Comparison of ENCODE assay signal across 10 cellular contexts in the genomic region with DNA sequence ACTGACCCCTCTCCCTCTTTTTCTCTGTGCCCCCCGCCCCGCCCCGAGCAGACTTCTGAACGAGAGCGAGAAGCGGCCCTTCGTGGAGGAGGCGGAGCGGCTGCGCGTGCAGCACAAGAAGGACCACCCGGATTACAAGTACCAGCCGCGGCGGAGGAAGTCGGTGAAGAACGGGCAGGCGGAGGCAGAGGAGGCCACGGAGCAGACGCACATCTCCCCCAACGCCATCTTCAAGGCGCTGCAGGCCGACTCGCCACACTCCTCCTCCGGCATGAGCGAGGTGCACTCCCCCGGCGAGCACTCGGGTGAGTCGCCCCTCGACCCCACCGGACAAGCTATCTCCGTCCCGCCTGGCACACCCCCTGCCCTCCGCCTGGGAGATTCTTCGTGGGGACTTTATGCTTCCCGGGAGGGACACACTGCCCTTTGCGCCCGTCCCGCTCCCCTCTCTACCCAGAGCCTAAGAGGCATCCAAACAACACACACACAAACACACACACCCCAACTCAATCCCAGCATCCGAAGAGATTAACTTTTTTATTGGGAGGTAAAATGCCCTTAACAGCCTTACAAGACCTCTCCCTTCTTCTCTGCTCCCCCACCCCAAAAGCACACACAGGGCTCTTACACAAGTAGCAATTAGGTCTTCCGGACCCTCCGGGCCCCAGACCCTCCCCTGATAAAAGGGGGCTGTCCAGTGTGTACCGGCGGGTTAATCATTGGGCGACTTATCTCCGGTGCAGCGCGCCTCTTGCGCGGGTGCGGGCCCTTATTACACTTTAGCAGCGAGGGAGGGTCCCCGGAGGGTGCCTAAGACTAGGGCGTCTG. TPM values are rescaled to one million over a fixed set of nuclear protein-coding genes. Genes with fewer than 3 reads are reported as not detected.
DNase-seq lines count a peak whose midpoint lies in the region; ATAC-seq and TF ChIP-seq lines count a peak whose summit lies in the region.
"Had no signal": no experiment of that assay in that cellular context is flagged by ENCODE, and none has a peak within 500 bp of the region (broad histone marks: within the 10 kb centered on the region; RNA-seq: fewer than 3 reads in every experiment).

No MANE protein-coding gene starts in this region.

- CTCF ChIA-PET in activated CD4-positive, alpha-beta T cell treated with anti-CD3 and anti-CD28 coated beads for 36 hours (lab: Charles Lee), result no interaction called here
- CTCF ChIA-PET in activated B cell treated with CpG ODN at 0.5 μM for 24 hours (lab: Charles Lee), result no interaction called here

- H3K4me1 ChIP-seq in iPS-18a (ENCODE audit: control insufficient read depth, low read depth, low read length) (peaks cover 24% of the 10 kb centered on the region), subcutaneous abdominal adipose tissue (ENCODE audit: control insufficient read depth in 5 of 5, insufficient read depth in 5 of 5, low read length in 5 of 5) (peaks cover 6 to 76% (median 65%) of the 10 kb centered on the region in 5 donors)

- H3K4me3 ChIP-seq in iPS-18a (ENCODE audit: low read length) (peak overlapping the region; percentile 88), subcutaneous abdominal adipose tissue (ENCODE audit: low read depth in 1 of 5, low read length in 5 of 5) (peak overlapping the region; percentile 31 to 79 (median 65))
- H3K4me3 ChIP-seq: BLaER1 treated with 17β-estradiol and CSF1 and Interleukin-3, amounts not matched to agents 10 nM and 100 nM had no signal

- TF ChIP-seq CTCF in activated B cell treated with CpG ODN at 0.5 μM for 24 hours (IDR thresholded peaks at IDR 0.05), result no peak

- H3K36me3 ChIP-seq in iPS-18a (ENCODE audit: control insufficient read depth, low read depth, low read length), result no peaks in the 10 kb centered on the region
- peaks cover 0 to 2% (median 0%) of the 10 kb centered on the region in 5 donors for H3K36me3 ChIP-seq in subcutaneous abdominal adipose tissue (ENCODE audit: control insufficient read depth in 5 of 5, insufficient read depth in 5 of 5, low read length in 5 of 5)
- H3K36me3 ChIP-seq: BLaER1 treated with 17β-estradiol and CSF1 and Interleukin-3, amounts not matched to agents 10 nM and 100 nM had no signal

- intact Hi-C loops in activated CD4-positive, alpha-beta T cell treated with anti-CD3 and anti-CD28 coated beads for 36 hours (cut with DNase I, micrococcal nuclease), result loop anchor here in 1 of 2 experiments (5.0 kb wide), 1 partner anchor 419 kb away; no protein-coding TSS in a partner anchor
- intact Hi-C loops in activated B cell treated with CpG ODN at 0.5 μM for 24 hours (cut with micrococcal nuclease), result no loop called here

- no peak overlapping the region for H3K27ac Mint-ChIP-seq in activated CD4-positive, alpha-beta T cell treated with anti-CD3 and anti-CD28 coated beads for 36 hours
- H3K27ac Mint-ChIP-seq in activated B cell treated with CpG ODN at 0.5 μM for 24 hours, result no peak overlapping the region

- POLR2A ChIA-PET in activated CD4-positive, alpha-beta T cell treated with anti-CD3 and anti-CD28 coated beads for 36 hours (lab: Charles Lee), result no interaction called here
- POLR2A ChIA-PET in activated B cell treated with CpG ODN at 0.5 μM for 24 hours (lab: Charles Lee), result no interaction called here

- peak; percentile 40 for DNase-seq in activated CD4-positive, alpha-beta T cell treated with anti-CD3 and anti-CD28 coated beads for 36 hours
- DNase-seq in activated CD4-positive, alpha-beta T cell treated with anti-CD3 and anti-CD28 coated beads, Interleukin-2, amount 50 U/mL, for 4 hours, result no peak
- DNase-seq in activated B cell treated with CpG ODN at 0.5 μM for 24 hours (no peak), SW480 (ENCODE audit: low spot score) (no peak)

- no peaks in the 10 kb centered on the region for H3K36me3 Mint-ChIP-seq in activated CD4-positive, alpha-beta T cell treated with anti-CD3 and anti-CD28 coated beads for 36 hours (ENCODE audit: low read depth)
- H3K36me3 Mint-ChIP-seq in activated B cell treated with CpG ODN at 0.5 μM for 24 hours (ENCODE audit: low read depth), result no peaks in the 10 kb centered on the region

- H3K27me3 ChIP-seq in iPS-18a (ENCODE audit: control insufficient read depth, insufficient read depth, low read length) (peaks cover 42% of the 10 kb centered on the region), subcutaneous abdominal adipose tissue (ENCODE audit: control insufficient read depth in 5 of 5, insufficient read depth in 4 of 5, low read length in 5 of 5) (peaks cover 7 to 38% (median 17%) of the 10 kb centered on the region in 5 donors)

- peaks cover 7% of the 10 kb centered on the region for H3K4me1 Mint-ChIP-seq in activated CD4-positive, alpha-beta T cell treated with anti-CD3 and anti-CD28 coated beads for 36 hours
- peaks cover 18% of the 10 kb centered on the region for H3K4me1 Mint-ChIP-seq in activated B cell treated with CpG ODN at 0.5 μM for 24 hours

- no peak overlapping the region for H3K27ac ChIP-seq in iPS-18a (ENCODE audit: low read length)
- no peak overlapping the region for H3K27ac ChIP-seq in subcutaneous abdominal adipose tissue (ENCODE audit: low read depth, low read length)
- H3K27ac ChIP-seq: BLaER1 treated with 17β-estradiol and CSF1 and Interleukin-3, amounts not matched to agents 10 nM and 100 nM had no signal

- no peak for ATAC-seq in activated CD4-positive, alpha-beta T cell treated with anti-CD3 and anti-CD28 coated beads for 36 hours
- no peak for ATAC-seq in activated B cell treated with CpG ODN at 0.5 μM for 24 hours (ENCODE audit: low read depth)
- no peak for ATAC-seq in GM21423 (IDR thresholded peaks at IDR 0.05; ENCODE audit: unreplicated experiment)
- no peak for ATAC-seq in GM19463 (IDR thresholded peaks at IDR 0.05; ENCODE audit: unreplicated experiment)

- peaks cover 59% of the 10 kb centered on the region for H3K27me3 Mint-ChIP-seq in activated CD4-positive, alpha-beta T cell treated with anti-CD3 and anti-CD28 coated beads for 36 hours
- peaks cover 60% of the 10 kb centered on the region for H3K27me3 Mint-ChIP-seq in activated B cell treated with CpG ODN at 0.5 μM for 24 hours

- H3K9ac ChIP-seq in iPS-18a (ENCODE audit: low read length) (no peak overlapping the region), subcutaneous abdominal adipose tissue (ENCODE audit: low read length in 5 of 5) (peak overlapping the region in 1 of 5 donors; percentile 51)
- H3K9ac ChIP-seq: BLaER1 treated with 17β-estradiol and CSF1 and Interleukin-3, amounts not matched to agents 10 nM and 100 nM had no signal

- H3K9me3 ChIP-seq in iPS-18a (ENCODE audit: control insufficient read depth, low read depth, low read length) (no peaks in the 10 kb centered on the region), subcutaneous abdominal adipose tissue (ENCODE audit: control insufficient read depth in 5 of 5, low read length in 5 of 5) (no peaks in the 10 kb centered on the region)

- H3K4me3 Mint-ChIP-seq in activated CD4-positive, alpha-beta T cell treated with anti-CD3 and anti-CD28 coated beads for 36 hours, result no peak overlapping the region
- peak overlapping the region; percentile 55 for H3K4me3 Mint-ChIP-seq in activated B cell treated with CpG ODN at 0.5 μM for 24 hours

- H3K9me3 Mint-ChIP-seq in activated CD4-positive, alpha-beta T cell treated with anti-CD3 and anti-CD28 coated beads for 36 hours (ENCODE audit: low read depth), result no peaks in the 10 kb centered on the region
- no peaks in the 10 kb centered on the region for H3K9me3 Mint-ChIP-seq in activated B cell treated with CpG ODN at 0.5 μM for 24 hours

RNA-seq across cellular contexts. Expression of gene SOX9, which starts 2.1 kb away (rescaled TPM):
- total RNA-seq in activated CD4-positive, alpha-beta T cell treated with anti-CD3 and anti-CD28 coated beads for 36 hours, result not detected
- 0.07 TPM in 2 replicates for total RNA-seq in activated B cell treated with CpG ODN at 0.5 μM for 24 hours
- total RNA-seq: T-helper 2 cell treated with Interferon-gamma antibody and Interleukin-4, amounts not matched to agents 100 ng/mL and 5 ng/mL, for 36 hours had no signal
